31 cellular contexts compared by ENCODE assay signal in the genomic region with DNA sequence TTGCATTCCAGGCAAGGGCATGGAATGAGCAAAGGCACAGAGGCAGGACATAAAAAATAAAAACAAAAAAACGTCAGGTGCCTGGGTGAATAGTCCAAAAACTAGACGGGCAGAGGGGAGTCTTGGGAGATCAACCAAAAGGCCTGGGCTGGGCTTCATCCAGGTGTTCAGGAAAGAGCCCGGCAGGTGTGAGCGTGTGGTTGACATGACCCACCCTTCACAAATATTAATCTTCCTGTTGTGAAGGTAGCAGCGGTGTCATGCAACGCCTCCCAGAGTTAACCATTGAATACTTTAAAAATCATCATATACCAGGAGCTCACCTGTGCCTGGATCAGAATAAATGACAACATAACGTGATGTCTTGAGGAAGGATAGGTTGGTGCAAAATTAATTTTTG.
DNase-seq lines count a peak whose midpoint lies in the region; ATAC-seq and TF ChIP-seq lines count a peak whose summit lies in the region.
"Had no signal": no experiment of that assay in that cellular context is flagged by ENCODE, and none has a peak within 500 bp of the region (broad histone marks: within the 10 kb centered on the region; RNA-seq: fewer than 3 reads in every experiment).

No MANE protein-coding gene starts in this region.

- H3K27me3 ChIP-seq in MM.1S (replicated peaks; ENCODE audit: insufficient read depth, low read length) (no peaks in the 10 kb centered on the region), colonic mucosa (no peaks in the 10 kb centered on the region), ovary (no peaks in the 10 kb centered on the region)
- H3K27me3 ChIP-seq: ascending aorta, right lobe of liver had no signal

- H3K27me3 Mint-ChIP-seq in CD14-positive monocyte (ENCODE audit: low read depth in 3 of 3): peaks cover 5 to 8% (median 8%) of the 10 kb centered on the region in 3 donors
- H3K27me3 Mint-ChIP-seq: progenitor cell of endocrine pancreas, type B pancreatic cell had no signal

- H3K9ac ChIP-seq in MM.1S (ENCODE audit: low read length): no peak overlapping the region
- H3K9ac ChIP-seq in colonic mucosa (ENCODE audit: low read depth in 2 of 2, low read length in 2 of 2): no peak overlapping the region
- H3K9ac ChIP-seq: GM23248 had no signal

- WGBS in ovary, 3 donors: 85 to 90% (median 85%) methylated on average over 7 of the region's 7 CpGs

- no peak overlapping the region for H3K27ac ChIP-seq in MM.1S (ENCODE audit: low read length)
- no peak overlapping the region for H3K27ac ChIP-seq in colonic mucosa
- no peak overlapping the region for H3K27ac ChIP-seq in ovary
- H3K27ac ChIP-seq: ascending aorta, GM23248, heart left ventricle, neutrophil, right lobe of liver, SK-N-MC had no signal

- H3K79me2 ChIP-seq in MM.1S (ENCODE audit: low read length): no peaks in the 10 kb centered on the region

- H3K36me3 ChIP-seq in MM.1S (replicated peaks; ENCODE audit: insufficient read depth, low read length) (no peaks in the 10 kb centered on the region), colonic mucosa (no peaks in the 10 kb centered on the region), ovary (no peaks in the 10 kb centered on the region)
- H3K36me3 ChIP-seq: ascending aorta, heart left ventricle, neutrophil, right lobe of liver had no signal

- H3K9me3 Mint-ChIP-seq in CD14-positive monocyte: peaks cover 0 to 2% (median 0%) of the 10 kb centered on the region in 7 donors
- H3K9me3 Mint-ChIP-seq: activated naive CD8-positive, alpha-beta T cell treated with anti-CD3 and anti-CD28 coated beads, Interleukin-2, amount 10 ng/mL, durations not matched to agents 7 days and 5 days; stimulated activated effector memory CD8-positive, alpha-beta T cell treated with anti-CD3 and anti-CD28 coated beads, Interleukin-12 subunit alpha, Interleukin-12 subunit beta, amount 100 ng/mL, for 72 hours; type B pancreatic cell had no signal

- H3K27ac Mint-ChIP-seq in CD14-positive monocyte: no peak overlapping the region
- H3K27ac Mint-ChIP-seq: activated naive CD8-positive, alpha-beta T cell treated with anti-CD3 and anti-CD28 coated beads, Interleukin-2, amount 10 ng/mL, durations not matched to agents 7 days and 5 days; stimulated activated effector memory CD8-positive, alpha-beta T cell treated with anti-CD3 and anti-CD28 coated beads, Interleukin-12 subunit alpha, Interleukin-12 subunit beta, amount 100 ng/mL, for 72 hours had no signal

- H3K4me1 ChIP-seq in MM.1S (ENCODE audit: low read length): 0 out of 2 replicates have a peak, but pooled peaks cover 10% of the 10 kb centered on the region
- H3K4me1 ChIP-seq in colonic mucosa: no peaks in the 10 kb centered on the region
- H3K4me1 ChIP-seq in ovary (ENCODE audit: insufficient read depth): no peaks in the 10 kb centered on the region
- H3K4me1 ChIP-seq: ascending aorta had no signal

- no peak overlapping the region for H3K4me3 Mint-ChIP-seq in CD14-positive monocyte
- H3K4me3 Mint-ChIP-seq: activated naive CD8-positive, alpha-beta T cell treated with anti-CD3 and anti-CD28 coated beads, Interleukin-2, amount 10 ng/mL, durations not matched to agents 7 days and 5 days; naive B cell; stimulated activated effector memory CD8-positive, alpha-beta T cell treated with anti-CD3 and anti-CD28 coated beads, Interleukin-12 subunit alpha, Interleukin-12 subunit beta, amount 100 ng/mL, for 72 hours; type B pancreatic cell had no signal

- H3K4me1 Mint-ChIP-seq in CD14-positive monocyte: peaks cover 13% of the 10 kb centered on the region
- H3K4me1 Mint-ChIP-seq: activated naive CD8-positive, alpha-beta T cell treated with anti-CD3 and anti-CD28 coated beads, Interleukin-2, amount 10 ng/mL, durations not matched to agents 7 days and 5 days; naive B cell; stimulated activated effector memory CD8-positive, alpha-beta T cell treated with anti-CD3 and anti-CD28 coated beads, Interleukin-12 subunit alpha, Interleukin-12 subunit beta, amount 100 ng/mL, for 72 hours had no signal

- intact Hi-C loops in CD14-positive monocyte (cut with micrococcal nuclease) (no loop called here), colonic mucosa (cut with DNase I) (no loop called here), Right ventricle myocardium superior (cut with DNase I) (no loop called here), ovary (cut with DNase I) (no loop called here)

- peak; percentile 9 for TF ChIP-seq CTCF in CD14-positive monocyte (IDR thresholded peaks at IDR 0.05)
- TF ChIP-seq CTCF in MM.1S (IDR thresholded peaks at IDR 0.05; ENCODE audit: low read length): no peak
- no peak for TF ChIP-seq CTCF in colonic mucosa (IDR thresholded peaks at IDR 0.05)
- TF ChIP-seq CTCF in ovary (IDR thresholded peaks at IDR 0.05): no peak

- H2AFZ ChIP-seq in MM.1S (ENCODE audit: low read length): no peak overlapping the region
- H2AFZ ChIP-seq: GM23248 had no signal

- no peaks in the 10 kb centered on the region for H4K20me1 ChIP-seq in MM.1S (ENCODE audit: insufficient read depth, low read length)

- no peaks in the 10 kb centered on the region for H3K36me3 Mint-ChIP-seq in CD14-positive monocyte
- H3K36me3 Mint-ChIP-seq: activated naive CD8-positive, alpha-beta T cell treated with anti-CD3 and anti-CD28 coated beads, Interleukin-2, amount 10 ng/mL, durations not matched to agents 7 days and 5 days; stimulated activated effector memory CD8-positive, alpha-beta T cell treated with anti-CD3 and anti-CD28 coated beads, Interleukin-12 subunit alpha, Interleukin-12 subunit beta, amount 100 ng/mL, for 72 hours had no signal

- no peaks in the 10 kb centered on the region for H3K9me2 ChIP-seq in MM.1S (replicated peaks; ENCODE audit: insufficient read depth, low read length)

- no peak for TF ChIP-seq EP300 in ovary (IDR thresholded peaks at IDR 0.05)

- no peak overlapping the region for H3K4me2 ChIP-seq in MM.1S (ENCODE audit: low read depth, low read length)

- no peak overlapping the region for H3K4me3 ChIP-seq in MM.1S (ENCODE audit: low read length)
- no peak overlapping the region for H3K4me3 ChIP-seq in colonic mucosa
- H3K4me3 ChIP-seq in ovary: no peak overlapping the region
- H3K4me3 ChIP-seq: ascending aorta, GM23248, heart left ventricle, K562, right lobe of liver, SK-N-MC had no signal

- no peaks in the 10 kb centered on the region for H3F3A ChIP-seq in MM.1S (ENCODE audit: insufficient read depth, low read length)

- no peaks in the 10 kb centered on the region for H3K9me3 ChIP-seq in MM.1S (replicated peaks; ENCODE audit: insufficient read depth, low read length)
- no peaks in the 10 kb centered on the region for H3K9me3 ChIP-seq in colonic mucosa
- H3K9me3 ChIP-seq in ovary: no peaks in the 10 kb centered on the region
- H3K9me3 ChIP-seq: ascending aorta, heart left ventricle, neutrophil, right lobe of liver had no signal

- TF ChIP-seq POLR2A in ovary (IDR thresholded peaks at IDR 0.05): no peak

- DNase-seq in CD14-positive monocyte (ENCODE audit: low spot score) (no peak), MM.1S (peak; percentile 52), NCI-H526 treated with DMSO at 0.1 percent for 48 hours (lab: John Stamatoyannopoulos, UW) (peak; percentile 29), colonic mucosa (peak; percentile 51), Right ventricle myocardium superior (no peak), NCI-H1694 (lab: John Stamatoyannopoulos, UW) (no peak), ovary (no peak), NCI-H82 (lab: John Stamatoyannopoulos, UW) (no peak)
- DNase-seq: activated CD4-positive, alpha-beta T cell treated with anti-CD3 and anti-CD28 coated beads for 4 hours; activated gamma-delta T cell; activated naive CD8-positive, alpha-beta T cell treated with anti-CD3 and anti-CD28 coated beads, Interleukin-2, amount 10 ng/mL, durations not matched to agents 7 days and 5 days; activated T-cell treated with anti-CD3 and anti-CD28 coated beads, Interleukin-2, amount 50 U/mL, for 1 hour; DND-41; foreskin fibroblast; GM23248; heart left ventricle; mesenchymal stem cell; naive B cell; NCI-H446; right lobe of liver; stimulated activated CD4-positive, alpha-beta T cell treated with anti-CD3 and anti-CD28 coated beads, Interleukin-12 subunit alpha, Interleukin-12 subunit beta, amount 100 ng/mL, for 4 hours; stimulated activated CD4-positive, alpha-beta T cell treated with anti-CD3 and anti-CD28 coated beads, Interleukin-4, amount 100 ng/mL, for 24 hours; T-helper 2 cell had no signal

- ATAC-seq in Right ventricle myocardium superior (ENCODE audit: poor library complexity): no peak
- ATAC-seq: esophagus mucosa; heart left ventricle; K562; right lobe of liver; stimulated activated effector memory CD8-positive, alpha-beta T cell treated with anti-CD3 and anti-CD28 coated beads, Interleukin-12 subunit alpha, Interleukin-12 subunit beta, amount 100 ng/mL, for 72 hours had no signal

Comparison
In these comparisons a context has a peak if more than half of its experiments do, and no peak if none do; other contexts are left out.
1. DNase-seq: peak in MM.1S (single experiment), NCI-H526 treated with DMSO at 0.1 percent for 48 hours (single experiment) and colonic mucosa (single experiment); none in CD14-positive monocyte (single experiment), Right ventricle myocardium superior (single experiment), NCI-H1694 (single experiment), ovary (0 of 5) and NCI-H82 (single experiment).